In genomic region chr16:56262148-56262878, GRCh38 we compare ENCODE assay signal across 8 cellular contexts.
DNase-seq lines count a peak whose midpoint lies in the region; ATAC-seq, FAIRE-seq and TF ChIP-seq lines count a peak whose summit lies in the region.

No MANE protein-coding gene starts in this region.

- no peaks in the 10 kb centered on the region for H3K36me3 Mint-ChIP-seq in Calu3 (ENCODE audit: insufficient read depth, unreplicated experiment)
- H3K36me3 Mint-ChIP-seq in activated naive CD8-positive, alpha-beta T cell treated with anti-CD3 and anti-CD28 coated beads, Interleukin-2, amount 50 U/mL, for 24 hours (ENCODE audit: low read depth): no peaks in the 10 kb centered on the region

- no peak overlapping the region for H3K4me3 Mint-ChIP-seq in Calu3 (ENCODE audit: low read depth, unreplicated experiment)
- no peak overlapping the region for H3K4me3 Mint-ChIP-seq in activated naive CD8-positive, alpha-beta T cell treated with anti-CD3 and anti-CD28 coated beads, Interleukin-2, amount 50 U/mL, for 24 hours

- BruUV-seq in Calu3 (replicated peaks; lab: Mats Ljungman, UMichigan): no TSS peak

- intact Hi-C loops in Calu3 (cut with micrococcal nuclease; ENCODE audit: unreplicated experiment) (no loop called here), posterior vena cava (cut with DNase I) (no loop called here)

- no peaks in the 10 kb centered on the region for H3K9me3 Mint-ChIP-seq in Calu3 (ENCODE audit: low read depth, unreplicated experiment)
- no peaks in the 10 kb centered on the region for H3K9me3 Mint-ChIP-seq in activated naive CD8-positive, alpha-beta T cell treated with anti-CD3 and anti-CD28 coated beads, Interleukin-2, amount 50 U/mL, for 24 hours

- FAIRE-seq in H54 (lab: Jason Lieb, UNC): no peak

- no peak overlapping the region for H3K27ac Mint-ChIP-seq in Calu3 (ENCODE audit: unreplicated experiment)
- peak overlapping the region; percentile 42 for H3K27ac Mint-ChIP-seq in activated naive CD8-positive, alpha-beta T cell treated with anti-CD3 and anti-CD28 coated beads, Interleukin-2, amount 50 U/mL, for 24 hours

- CTCF ChIA-PET in Calu3 (lab: Charles Lee): interaction anchor here (0.7 to 1.6 kb wide), 2 partner anchors 9 to 15 kb away, joined by 3 to 6 read pairs; no protein-coding TSS in a partner anchor

- no peak for TF ChIP-seq CTCF in Calu3 (IDR thresholded peaks at IDR 0.05; ENCODE audit: unreplicated experiment)

- peaks cover 91% of the 10 kb centered on the region for H3K27me3 Mint-ChIP-seq in Calu3 (ENCODE audit: unreplicated experiment)
- H3K27me3 Mint-ChIP-seq in activated naive CD8-positive, alpha-beta T cell treated with anti-CD3 and anti-CD28 coated beads, Interleukin-2, amount 50 U/mL, for 24 hours: peaks cover 2% of the 10 kb centered on the region

- TF ChIP-seq POLR2A in H54 (IDR thresholded peaks at IDR 0.05; ENCODE audit: low read depth, low read length): no peak

- DNase-seq in Calu3 (peak; percentile 20), SW480 (ENCODE audit: low spot score) (peak; percentile 65), posterior vena cava (ENCODE audit: low spot score) (no peak), H54 (ENCODE audit: insufficient read length, low spot score) (no peak)
- no peak for DNase-seq in activated naive CD8-positive, alpha-beta T cell treated with anti-CD3 and anti-CD28 coated beads, Interleukin-2, amount 50 U/mL, for 24 hours
- peak in 2 of 3 donors; percentile 8 for DNase-seq in stimulated activated CD4-positive, alpha-beta T cell treated with anti-CD3 and anti-CD28 coated beads, Interleukin-12 subunit alpha, Interleukin-12 subunit beta, amount 100 ng/mL, for 48 hours (ENCODE audit: low read depth in 2 of 3, low spot score in 1 of 3)

- H3K4me1 Mint-ChIP-seq in Calu3 (ENCODE audit: low read depth, unreplicated experiment): no peaks in the 10 kb centered on the region
- H3K4me1 Mint-ChIP-seq in activated naive CD8-positive, alpha-beta T cell treated with anti-CD3 and anti-CD28 coated beads, Interleukin-2, amount 50 U/mL, for 24 hours: peaks cover 23% of the 10 kb centered on the region

- peak; percentile 66 for ATAC-seq in activated naive CD8-positive, alpha-beta T cell treated with anti-CD3 and anti-CD28 coated beads, Interleukin-2, amount 50 U/mL, for 24 hours
- ATAC-seq in HG03139 (IDR thresholded peaks at IDR 0.05; ENCODE audit: unreplicated experiment): no peak
- no peak for ATAC-seq in HG03520 (IDR thresholded peaks at IDR 0.05; ENCODE audit: unreplicated experiment)

Comparison
In these comparisons a context has a peak if more than half of its experiments do, and no peak if none do; other contexts are left out.
1. DNase-seq: peak in Calu3 (single experiment), SW480 (single experiment) and stimulated activated CD4-positive, alpha-beta T cell treated with anti-CD3 and anti-CD28 coated beads, Interleukin-12 subunit alpha, Interleukin-12 subunit beta, amount 100 ng/mL, for 48 hours (2 of 3); none in activated naive CD8-positive, alpha-beta T cell treated with anti-CD3 and anti-CD28 coated beads, Interleukin-2, amount 50 U/mL, for 24 hours (single experiment), posterior vena cava (single experiment) and H54 (single experiment).